In the genomic region with DNA sequence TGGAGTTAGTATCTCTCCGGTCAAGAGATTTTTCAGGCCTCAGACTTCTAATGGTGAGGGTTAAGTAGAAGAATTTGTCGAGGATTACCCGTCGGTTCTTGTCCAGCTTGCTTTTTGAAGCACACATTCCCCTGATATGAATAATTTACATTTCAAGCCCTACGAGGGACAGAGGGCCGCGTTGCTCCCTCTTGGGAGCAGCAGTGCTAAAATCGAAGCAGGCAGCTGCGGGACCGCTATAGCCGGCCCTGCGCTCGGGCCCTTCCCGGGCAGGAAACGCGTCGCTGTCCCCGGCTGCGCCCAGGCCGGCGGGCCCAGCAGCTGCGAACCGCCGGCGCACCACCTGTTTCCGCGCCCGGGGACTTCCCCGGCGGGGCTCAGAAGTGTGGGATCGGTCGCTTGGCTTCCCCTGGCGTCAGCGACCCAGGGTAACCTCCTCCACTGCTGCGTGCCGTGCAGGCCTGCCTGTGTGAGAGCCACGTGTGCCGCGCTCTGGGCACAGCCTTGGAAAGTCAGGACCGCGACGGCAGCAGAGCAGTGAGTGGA, we compare ENCODE assay signal across 8 cellular contexts. TPM values are rescaled to one million over a fixed set of nuclear protein-coding genes. Genes with fewer than 3 reads are reported as not detected.
DNase-seq lines count a peak whose midpoint lies in the region; ATAC-seq and TF ChIP-seq lines count a peak whose summit lies in the region.
"Not testable (repeated sequence)": the region's sequence is repeated elsewhere in the genome, so short reads cannot be mapped to it uniquely, and the experiment has no call there.

No MANE protein-coding gene starts in this region.

- no CpG with 5 or more reads among the region's 42 CpGs for WGBS in neuronal stem cell (ENCODE audit: extremely low coverage in 2 of 2, insufficient read length in 2 of 2, insufficient replicate concordance in 1 of 2), 2 donors

- H2BK5ac ChIP-seq in neuronal stem cell (ENCODE audit: low read length) = not testable (repeated sequence)

- H2AFZ ChIP-seq in neuronal stem cell (ENCODE audit: low read length) = peak overlapping the region; percentile 88

- not testable (repeated sequence) for H3K27me3 ChIP-seq in neuronal stem cell (ENCODE audit: control insufficient read depth in 3 of 3, insufficient read depth in 3 of 3, low read depth in 1 of 3, low read length in 3 of 3)

- not testable (repeated sequence) for H3K18ac ChIP-seq in neuronal stem cell (ENCODE audit: low read length)

- H3K4me2 ChIP-seq in neuronal stem cell (ENCODE audit: insufficient read depth, low read length, poor library complexity, severe bottlenecking) = peak overlapping the region; percentile 18

- H2BK12ac ChIP-seq in neuronal stem cell (ENCODE audit: low read length) = not testable (repeated sequence)

- not testable (repeated sequence) for TF ChIP-seq CTCF in foreskin fibroblast (IDR thresholded peaks at IDR 0.05; ENCODE audit: low read depth, low read length)

- H2BK120ac ChIP-seq in neuronal stem cell (ENCODE audit: low read depth, low read length) = not testable (repeated sequence)

- not testable (repeated sequence) for H2BK15ac ChIP-seq in neuronal stem cell (ENCODE audit: low read length)

- ATAC-seq in GM21619 (IDR thresholded peaks at IDR 0.05; ENCODE audit: unreplicated experiment) (peak; percentile 88), HG03565 (IDR thresholded peaks at IDR 0.05; ENCODE audit: unreplicated experiment) (peak; percentile 73), SK-N-SH treated with all-trans-retinoic acid at 6 μM for 48 hours (peak; percentile 52)
- ATAC-seq in stimulated activated naive CD8-positive, alpha-beta T cell treated with anti-CD3 and anti-CD28 coated beads, Interleukin-15, Interleukin-2, amounts not matched to agents 100 U/mL and 50 U/mL, for 24 hours = peak; percentile 96

- H3K36me3 ChIP-seq in neuronal stem cell (replicated peaks in 1 of 2; ENCODE audit: control insufficient read depth in 2 of 2, insufficient read depth in 2 of 2, low read length in 2 of 2) = peaks cover 15 to 32% of the 10 kb centered on the region in 2 donors

- H3K4me3 ChIP-seq in foreskin fibroblast (ENCODE audit: low read depth in 1 of 2, low read length in 2 of 2) = not testable (repeated sequence)
- H3K4me3 ChIP-seq in neuronal stem cell (ENCODE audit: low read length in 2 of 2) = peak overlapping the region in 1 of 2 donors; percentile 27

- not testable (repeated sequence) for H2AK5ac ChIP-seq in neuronal stem cell (ENCODE audit: low read depth, low read length)

- not testable (repeated sequence) for H3K4me1 ChIP-seq in neuronal stem cell (ENCODE audit: control insufficient read depth in 2 of 2, insufficient read depth in 1 of 2, low read depth in 1 of 2, low read length in 2 of 2)

- H4K8ac ChIP-seq in neuronal stem cell (ENCODE audit: low read depth, low read length) = not testable (repeated sequence)

- not testable (repeated sequence) for H3K9ac ChIP-seq in neuronal stem cell (ENCODE audit: low read depth, low read length, poor library complexity)

- H3K4ac ChIP-seq in neuronal stem cell (ENCODE audit: low read length) = not testable (repeated sequence)

- not testable (repeated sequence) for H3K27ac ChIP-seq in neuronal stem cell (replicated peaks; ENCODE audit: low read length)

- H3K9me3 ChIP-seq in neuronal stem cell (replicated peaks in 1 of 2; ENCODE audit: control insufficient read depth in 2 of 2, insufficient read depth in 1 of 2, low read depth in 1 of 2, low read length in 2 of 2) = not testable (repeated sequence)

- DNase-seq in GDM1 (lab: John Stamatoyannopoulos, UW) (peak; percentile 71), foreskin fibroblast (peak; percentile 18 to 65)
- DNase-seq in activated effector memory CD4-positive, alpha-beta T cell treated with anti-CD3 and anti-CD28 coated beads, Interleukin-2, amount 50 U/mL, for 16 hours = peak; percentile 92
- not testable (repeated sequence) for DNase-seq in neuronal stem cell (ENCODE audit: low spot score)
- peak; percentile 79 for DNase-seq in stimulated activated naive CD8-positive, alpha-beta T cell treated with anti-CD3 and anti-CD28 coated beads, Interleukin-15, Interleukin-2, amounts not matched to agents 100 U/mL and 50 U/mL, for 24 hours

- not testable (repeated sequence) for H3K14ac ChIP-seq in neuronal stem cell (ENCODE audit: low read length)

- H4K91ac ChIP-seq in neuronal stem cell (ENCODE audit: low read depth, low read length, poor library complexity) = not testable (repeated sequence)

- not testable (repeated sequence) for H3K79me1 ChIP-seq in neuronal stem cell (ENCODE audit: low read depth, low read length)

- H3K23ac ChIP-seq in neuronal stem cell (ENCODE audit: low read depth, low read length, poor library complexity) = not testable (repeated sequence)

RNA-seq across cellular contexts. Expression of gene AMZ2, which starts 11.1 kb away (rescaled TPM):
- 166 TPM for polyA plus RNA-seq in neuronal stem cell (2013, experiment 1 of 2)
- polyA plus RNA-seq in neuronal stem cell (2013, experiment 2 of 2) = 168 TPM

RNA-seq across cellular contexts. Expression of gene SLC16A6, which starts 32.0 kb away (rescaled TPM):
- polyA plus RNA-seq in neuronal stem cell (2013, experiment 1 of 2) = 0.04 TPM
- 0.06 TPM for polyA plus RNA-seq in neuronal stem cell (2013, experiment 2 of 2)

RNA-seq across cellular contexts. Expression of gene ARSG, which starts 32.3 kb away (rescaled TPM):
- 4.4 TPM for polyA plus RNA-seq in neuronal stem cell (2013, experiment 1 of 2)
- 4.2 TPM for polyA plus RNA-seq in neuronal stem cell (2013, experiment 2 of 2)
